1 cellular context compared by ENCODE assay signal in the genomic region with DNA sequence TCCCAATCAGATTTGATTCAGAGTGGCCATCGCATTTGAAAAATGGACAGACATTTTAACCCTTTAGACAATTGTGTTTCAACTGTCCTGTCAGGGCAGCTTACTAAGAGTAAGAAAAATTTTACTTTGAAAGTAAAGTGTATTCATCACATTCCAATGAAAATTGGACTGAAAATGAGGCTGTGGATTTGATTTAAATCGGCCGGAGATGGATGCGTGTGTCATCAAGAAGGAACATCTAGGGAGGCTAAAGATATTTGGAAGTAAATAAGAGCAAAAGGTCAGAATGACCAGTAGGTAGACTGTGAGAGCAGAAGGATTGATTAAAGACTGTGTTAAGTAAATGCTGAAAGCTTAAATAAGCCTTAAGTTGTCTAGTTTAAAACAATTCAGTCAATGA.
A peak's percentile ranks its signal among the peaks of the same experiment; 100 is the strongest.
TF ChIP-seq lines count a peak whose summit lies in the region.

No MANE protein-coding gene starts in this region.

TF ChIP-seq in HepG2, 621 proteins besides CTCF, POLR2A, EP300 and RAD21 (continued from another document):
- TF ChIP-seq PHF8 (CRISPR knock-in tag; IDR thresholded peaks at IDR 0.05) (no peak), ZNF652 (CRISPR knock-in tag; IDR thresholded peaks at IDR 0.05; ENCODE audit: borderline replicate concordance, low read depth) (peak; percentile 53; the same call in 1 of the 2 replicates), ZNF7 (CRISPR knock-in tag; IDR thresholded peaks at IDR 0.05) (peak; percentile 36; the same call in 1 of the 2 replicates), HOXA9 (CRISPR knock-in tag; IDR thresholded peaks at IDR 0.05; ENCODE audit: borderline replicate concordance) (no peak)
- TF ChIP-seq, protein P1, sequence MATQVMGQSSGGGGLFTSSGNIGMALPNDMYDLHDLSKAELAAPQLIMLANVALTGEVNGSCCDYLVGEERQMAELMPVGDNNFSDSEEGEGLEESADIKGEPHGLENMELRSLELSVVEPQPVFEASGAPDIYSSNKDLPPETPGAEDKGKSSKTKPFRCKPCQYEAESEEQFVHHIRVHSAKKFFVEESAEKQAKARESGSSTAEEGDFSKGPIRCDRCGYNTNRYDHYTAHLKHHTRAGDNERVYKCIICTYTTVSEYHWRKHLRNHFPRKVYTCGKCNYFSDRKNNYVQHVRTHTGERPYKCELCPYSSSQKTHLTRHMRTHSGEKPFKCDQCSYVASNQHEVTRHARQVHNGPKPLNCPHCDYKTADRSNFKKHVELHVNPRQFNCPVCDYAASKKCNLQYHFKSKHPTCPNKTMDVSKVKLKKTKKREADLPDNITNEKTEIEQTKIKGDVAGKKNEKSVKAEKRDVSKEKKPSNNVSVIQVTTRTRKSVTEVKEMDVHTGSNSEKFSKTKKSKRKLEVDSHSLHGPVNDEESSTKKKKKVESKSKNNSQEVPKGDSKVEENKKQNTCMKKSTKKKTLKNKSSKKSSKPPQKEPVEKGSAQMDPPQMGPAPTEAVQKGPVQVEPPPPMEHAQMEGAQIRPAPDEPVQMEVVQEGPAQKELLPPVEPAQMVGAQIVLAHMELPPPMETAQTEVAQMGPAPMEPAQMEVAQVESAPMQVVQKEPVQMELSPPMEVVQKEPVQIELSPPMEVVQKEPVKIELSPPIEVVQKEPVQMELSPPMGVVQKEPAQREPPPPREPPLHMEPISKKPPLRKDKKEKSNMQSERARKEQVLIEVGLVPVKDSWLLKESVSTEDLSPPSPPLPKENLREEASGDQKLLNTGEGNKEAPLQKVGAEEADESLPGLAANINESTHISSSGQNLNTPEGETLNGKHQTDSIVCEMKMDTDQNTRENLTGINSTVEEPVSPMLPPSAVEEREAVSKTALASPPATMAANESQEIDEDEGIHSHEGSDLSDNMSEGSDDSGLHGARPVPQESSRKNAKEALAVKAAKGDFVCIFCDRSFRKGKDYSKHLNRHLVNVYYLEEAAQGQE (IDR thresholded peaks at IDR 0.05; ENCODE audit: borderline replicate concordance in 1 of 2, low read depth in 1 of 2, low read length in 2 of 2) = no peak
TF ChIP-seq in HepG2: peak in this region for 2.
